In the genomic region with DNA sequence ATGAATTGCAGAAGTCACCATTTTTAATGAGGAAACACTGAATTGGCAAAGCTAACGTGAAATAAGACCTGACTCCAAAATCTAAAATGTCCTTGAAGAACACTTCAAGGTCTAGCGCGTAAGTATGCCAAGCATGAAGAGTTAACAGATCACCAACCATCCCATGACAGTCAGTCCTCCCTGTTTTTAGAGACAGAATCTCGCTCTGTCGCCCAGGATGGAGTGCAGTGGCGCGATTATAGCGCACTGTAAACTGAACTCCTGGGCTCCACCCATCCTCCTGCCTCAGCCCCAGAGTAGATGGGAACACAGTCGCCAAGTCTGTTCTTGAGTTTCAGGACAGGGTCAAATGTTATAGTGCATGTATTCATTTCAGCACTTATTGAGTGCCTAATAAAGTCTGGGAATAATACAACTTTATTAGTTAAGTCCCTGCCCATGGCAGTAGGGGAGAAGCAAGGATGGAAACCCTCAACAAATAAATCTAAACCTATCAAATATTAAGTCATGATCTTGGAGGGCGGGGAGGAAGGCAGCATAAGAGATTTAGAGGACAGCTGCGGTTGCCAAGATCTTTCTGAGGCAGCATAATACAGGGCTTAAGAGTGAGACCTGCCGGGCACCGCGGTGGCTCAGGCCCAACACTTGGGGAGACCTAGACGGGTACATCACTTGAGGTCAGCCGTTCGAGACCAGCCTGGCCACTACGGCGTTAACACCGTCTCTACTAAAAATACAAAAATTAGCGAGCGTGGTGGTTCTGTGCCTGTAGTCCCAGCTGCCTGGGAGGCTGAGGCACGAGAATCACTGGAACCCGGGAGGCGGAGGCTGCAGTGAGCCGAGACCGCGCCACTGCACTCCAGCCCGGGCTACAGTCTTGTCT, we compare ENCODE assay signal across 8 cellular contexts. TPM values are rescaled to one million over a fixed set of nuclear protein-coding genes. Genes with fewer than 3 reads are reported as not detected.
A peak's percentile ranks its signal among the peaks of the same experiment; 100 is the strongest.
DNase-seq lines count a peak whose midpoint lies in the region; ATAC-seq and TF ChIP-seq lines count a peak whose summit lies in the region.

No MANE protein-coding gene starts in this region.

- H3K27me3 ChIP-seq in BJ (ENCODE audit: control insufficient read depth, insufficient read depth, low read length) (no peaks in the 10 kb centered on the region), brain microvascular endothelial cell (replicated peaks) (no peaks in the 10 kb centered on the region)

- no peaks in the 10 kb centered on the region for H3K36me3 ChIP-seq in BJ (ENCODE audit: control insufficient read depth, insufficient read depth, low read length)
- H3K36me3 ChIP-seq in brain microvascular endothelial cell (replicated peaks), result no peaks in the 10 kb centered on the region

- H3K4me3 ChIP-seq in BJ (ENCODE audit: low read depth, low read length), result peak overlapping the region; percentile 80
- peak overlapping the region; percentile 98 for H3K4me3 ChIP-seq in brain microvascular endothelial cell (ENCODE audit: low read depth, low read length)

- H3K4me1 Mint-ChIP-seq in IgD-negative memory B cell (peaks cover 27 to 35% (median 31%) of the 10 kb centered on the region in 3 donors), mesothelial cell of epicardium (peaks cover 27% of the 10 kb centered on the region)

- in situ Hi-C loops in brain microvascular endothelial cell (cut with HindIII; ENCODE audit: low pct_ligation_motif_present, low sequenced_read_pairs), result no loop called here

- no peak for TF ChIP-seq CTCF in BJ (IDR thresholded peaks at IDR 0.05; ENCODE audit: insufficient read depth, low read depth, low read length)
- TF ChIP-seq CTCF in brain microvascular endothelial cell (IDR thresholded peaks at IDR 0.05; ENCODE audit: low read depth, low read length, missing control alignments), result no peak
- TF ChIP-seq CTCF in mesothelial cell of epicardium (IDR thresholded peaks at IDR 0.05; ENCODE audit: unreplicated experiment), result no peak

- H3K4me3 Mint-ChIP-seq in IgD-negative memory B cell (peak overlapping the region; percentile 96 to 99 (median 98)), mesothelial cell of epicardium (peak overlapping the region; percentile 78)

- peak; percentile 5 for ATAC-seq in GM19328 (IDR thresholded peaks at IDR 0.05; ENCODE audit: unreplicated experiment)

- H3K27ac Mint-ChIP-seq in IgD-negative memory B cell (peak overlapping the region; percentile 100), mesothelial cell of epicardium (peak overlapping the region; percentile 100)

- CTCF ChIA-PET in BJ (lab: Yijun Ruan, JAX), result no interaction called here

- H3K36me3 Mint-ChIP-seq in IgD-negative memory B cell, result no peaks in the 10 kb centered on the region
- peaks cover 9% of the 10 kb centered on the region for H3K36me3 Mint-ChIP-seq in mesothelial cell of epicardium

- no peaks in the 10 kb centered on the region for H3K9me3 Mint-ChIP-seq in IgD-negative memory B cell
- no peaks in the 10 kb centered on the region for H3K9me3 Mint-ChIP-seq in mesothelial cell of epicardium

- DNase-seq in BJ (ENCODE audit: low read depth) (no peak), brain microvascular endothelial cell (no peak), mesothelial cell of epicardium (ENCODE audit: low spot score in 2 of 2, unreplicated experiment in 2 of 2) (no peak), HuH-7.5 (ENCODE audit: low spot score) (no peak), NCI-H2107 treated with DMSO at 0.1 percent for 48 hours (lab: John Stamatoyannopoulos, UW; ENCODE audit: unreplicated experiment) (no peak), 8988T (no peak)

- H3K27me3 Mint-ChIP-seq in IgD-negative memory B cell (peaks cover 1% of the 10 kb centered on the region), mesothelial cell of epicardium (ENCODE audit: low read depth) (no peaks in the 10 kb centered on the region)

- POLR2A ChIA-PET in BJ (lab: Charles Lee), result interaction anchor here (1.0 kb wide), 1 partner anchor 49 kb away, joined by 3 read pairs; no protein-coding TSS in a partner anchor

- H3K27ac ChIP-seq in brain microvascular endothelial cell, result peak overlapping the region; percentile 93

RNA-seq across cellular contexts. Expression of a gene that starts 1.1 kb away (rescaled TPM):
- polyA plus RNA-seq in BJ (2011; rRNA removed), result 20.6 and 28.6 TPM in 2 replicates
- 6.5 and 12.9 TPM in 2 replicates for polyA minus RNA-seq in BJ (2011; rRNA and poly(A)+ RNA removed)
- 8.2 TPM for polyA plus RNA-seq in IgD-negative memory B cell
- total RNA-seq in mesothelial cell of epicardium, result 23.3 to 26.8 TPM (median 24.0 TPM) in 3 replicates

RNA-seq across cellular contexts. Expression of a gene that starts 1.5 kb away (rescaled TPM):
- polyA plus RNA-seq in BJ (2011; rRNA removed) (374 and 413 TPM in 2 replicates), IgD-negative memory B cell (180 TPM)
- 272 and 373 TPM in 2 replicates for polyA minus RNA-seq in BJ (2011; rRNA and poly(A)+ RNA removed)
- total RNA-seq in mesothelial cell of epicardium, result 141 to 145 TPM (median 142 TPM) in 3 replicates

RNA-seq across cellular contexts. Expression of a gene that starts 59.1 kb away (rescaled TPM):
- polyA plus RNA-seq in BJ (2011; rRNA removed), result 23.8 and 29.9 TPM in 2 replicates
- 20.1 and 28.0 TPM in 2 replicates for polyA minus RNA-seq in BJ (2011; rRNA and poly(A)+ RNA removed)
- polyA plus RNA-seq in IgD-negative memory B cell, result not detected
- 22.5 to 26.4 TPM (median 24.8 TPM) in 3 replicates for total RNA-seq in mesothelial cell of epicardium

Comparison
In these comparisons a context has a peak if more than half of its experiments do, and no peak if none do; other contexts are left out.
1. RNA of a gene that starts 59.1 kb away (polyA plus RNA-seq): 23.8 to 29.9 TPM in BJ; not detected in IgD-negative memory B cell (single experiment); every median in the first group is over 10 times any median in the second.